1 cellular context compared by ENCODE assay signal in genomic region chr17:78128616-78129384, GRCh38.
TF ChIP-seq lines count a peak whose summit lies in the region.

A gene with protein sequence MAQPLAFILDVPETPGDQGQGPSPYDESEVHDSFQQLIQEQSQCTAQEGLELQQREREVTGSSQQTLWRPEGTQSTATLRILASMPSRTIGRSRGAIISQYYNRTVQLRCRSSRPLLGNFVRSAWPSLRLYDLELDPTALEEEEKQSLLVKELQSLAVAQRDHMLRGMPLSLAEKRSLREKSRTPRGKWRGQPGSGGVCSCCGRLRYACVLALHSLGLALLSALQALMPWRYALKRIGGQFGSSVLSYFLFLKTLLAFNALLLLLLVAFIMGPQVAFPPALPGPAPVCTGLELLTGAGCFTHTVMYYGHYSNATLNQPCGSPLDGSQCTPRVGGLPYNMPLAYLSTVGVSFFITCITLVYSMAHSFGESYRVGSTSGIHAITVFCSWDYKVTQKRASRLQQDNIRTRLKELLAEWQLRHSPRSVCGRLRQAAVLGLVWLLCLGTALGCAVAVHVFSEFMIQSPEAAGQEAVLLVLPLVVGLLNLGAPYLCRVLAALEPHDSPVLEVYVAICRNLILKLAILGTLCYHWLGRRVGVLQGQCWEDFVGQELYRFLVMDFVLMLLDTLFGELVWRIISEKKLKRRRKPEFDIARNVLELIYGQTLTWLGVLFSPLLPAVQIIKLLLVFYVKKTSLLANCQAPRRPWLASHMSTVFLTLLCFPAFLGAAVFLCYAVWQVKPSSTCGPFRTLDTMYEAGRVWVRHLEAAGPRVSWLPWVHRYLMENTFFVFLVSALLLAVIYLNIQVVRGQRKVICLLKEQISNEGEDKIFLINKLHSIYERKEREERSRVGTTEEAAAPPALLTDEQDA (minus strand): TSS chr17:78128755. CDS start chr17:78126832, 1,923 bp downstream.

TF ChIP-seq in HepG2, 621 proteins besides CTCF, POLR2A, EP300 and RAD21 (continued from another document and continues in another):
- TF ChIP-seq ZBTB43 (CRISPR knock-in tag; conservative IDR thresholded peaks at IDR 0.05) (no peak), NR2C2 (CRISPR knock-in tag; IDR thresholded peaks at IDR 0.05; ENCODE audit: borderline replicate concordance) (no peak), ATF7 (IDR thresholded peaks at IDR 0.05) (no peak), ATF7 (CRISPR knock-in tag; IDR thresholded peaks at IDR 0.05) (no peak), MAF1 (CRISPR knock-in tag; IDR thresholded peaks at IDR 0.05; ENCODE audit: borderline replicate concordance) (no peak), MAX (IDR thresholded peaks at IDR 0.05) (peak; percentile 68; the same call in 1 of the 2 replicates), ZZZ3 (CRISPR knock-in tag; IDR thresholded peaks at IDR 0.05; ENCODE audit: borderline replicate concordance) (no peak), CENPT (CRISPR knock-in tag; IDR thresholded peaks at IDR 0.05; ENCODE audit: low read depth) (no peak), ZNF3 (CRISPR knock-in tag; IDR thresholded peaks at IDR 0.05) (no peak; the same call in 1 of the 2 replicates), SATB2 (CRISPR knock-in tag; IDR thresholded peaks at IDR 0.05) (no peak), ELF1 (CRISPR knock-in tag; IDR thresholded peaks at IDR 0.05) (no peak; the same call in 1 of the 2 replicates), ZSCAN29 (CRISPR knock-in tag; conservative IDR thresholded peaks at IDR 0.05) (no peak), SKIL (CRISPR knock-in tag; IDR thresholded peaks at IDR 0.05; ENCODE audit: borderline replicate concordance) (no peak), ZNF337 (CRISPR knock-in tag; IDR thresholded peaks at IDR 0.05; ENCODE audit: borderline replicate concordance, low read depth) (no peak), NFKB2 (CRISPR knock-in tag; IDR thresholded peaks at IDR 0.05; ENCODE audit: borderline replicate concordance) (peak; percentile 42; the same call in 1 of the 2 replicates), ERF (CRISPR knock-in tag; IDR thresholded peaks at IDR 0.05) (no peak; the same call in 1 of the 2 replicates), RFX3 (CRISPR knock-in tag; IDR thresholded peaks at IDR 0.05) (no peak), ZNF839 (CRISPR knock-in tag; IDR thresholded peaks at IDR 0.05; ENCODE audit: borderline replicate concordance) (no peak), ZBTB7A (CRISPR knock-in tag; IDR thresholded peaks at IDR 0.05) (peak; percentile 61; the same call in 1 of the 2 replicates), ZNF713 (CRISPR knock-in tag; IDR thresholded peaks at IDR 0.05) (no peak), ZNF432 (CRISPR knock-in tag; IDR thresholded peaks at IDR 0.05; ENCODE audit: borderline replicate concordance) (no peak), ZNF597 (CRISPR knock-in tag; IDR thresholded peaks at IDR 0.05) (no peak), PHB2 (IDR thresholded peaks at IDR 0.05; ENCODE audit: partially characterized antibody) (no peak), ZNF629 (CRISPR knock-in tag; conservative IDR thresholded peaks at IDR 0.05) (no peak; the same call in none of the 2 replicates), ZNF20 (CRISPR knock-in tag; IDR thresholded peaks at IDR 0.05) (no peak), PAWR (CRISPR knock-in tag; IDR thresholded peaks at IDR 0.05; ENCODE audit: borderline replicate concordance) (no peak), ZNF333 (CRISPR knock-in tag; IDR thresholded peaks at IDR 0.05; ENCODE audit: borderline replicate concordance) (no peak), SETDB1 (CRISPR knock-in tag; IDR thresholded peaks at IDR 0.05; ENCODE audit: borderline replicate concordance) (no peak), SPEN (CRISPR knock-in tag; IDR thresholded peaks at IDR 0.05; ENCODE audit: low read depth) (no peak), TOPORS (CRISPR knock-in tag; IDR thresholded peaks at IDR 0.05) (0 out of 2 replicates have a peak, but pooled peaks have one; percentile 18), RARG (CRISPR knock-in tag; IDR thresholded peaks at IDR 0.05; ENCODE audit: low read depth) (no peak), ZNF572 (CRISPR knock-in tag; IDR thresholded peaks at IDR 0.05) (no peak), GLI4 (CRISPR knock-in tag; IDR thresholded peaks at IDR 0.05; ENCODE audit: borderline replicate concordance) (no peak), JDP2 (CRISPR knock-in tag; IDR thresholded peaks at IDR 0.05; ENCODE audit: borderline replicate concordance) (no peak), NCOR1 (IDR thresholded peaks at IDR 0.05; ENCODE audit: borderline replicate concordance, low read length) (no peak), HDAC6 (IDR thresholded peaks at IDR 0.05; ENCODE audit: low read depth, low read length) (no peak), ZNF747 (CRISPR knock-in tag; IDR thresholded peaks at IDR 0.05; ENCODE audit: borderline replicate concordance) (peak; percentile 89), NR2F1 (CRISPR knock-in tag; IDR thresholded peaks at IDR 0.05) (no peak; a peak in 1 of 4 replicates), SMAD9 (CRISPR knock-in tag; IDR thresholded peaks at IDR 0.05) (no peak), ZNF816 (CRISPR knock-in tag; IDR thresholded peaks at IDR 0.05; ENCODE audit: borderline replicate concordance) (no peak), ZNF891 (CRISPR knock-in tag; IDR thresholded peaks at IDR 0.05) (peak; percentile 84; the same call in 1 of the 2 replicates), SMARCC2 (IDR thresholded peaks at IDR 0.05) (no peak), SAFB2 (CRISPR knock-in tag; IDR thresholded peaks at IDR 0.05; ENCODE audit: borderline replicate concordance, low read depth) (no peak), ZNF17 (CRISPR knock-in tag; IDR thresholded peaks at IDR 0.05) (no peak), MZF1 (CRISPR knock-in tag; IDR thresholded peaks at IDR 0.05; ENCODE audit: borderline replicate concordance) (no peak), MYNN (CRISPR knock-in tag; IDR thresholded peaks at IDR 0.05; ENCODE audit: low read depth) (no peak; the same call in 1 of the 2 replicates), ZFP82 (CRISPR knock-in tag; IDR thresholded peaks at IDR 0.05; ENCODE audit: borderline replicate concordance) (no peak)
- TF ChIP-seq, protein P1, sequence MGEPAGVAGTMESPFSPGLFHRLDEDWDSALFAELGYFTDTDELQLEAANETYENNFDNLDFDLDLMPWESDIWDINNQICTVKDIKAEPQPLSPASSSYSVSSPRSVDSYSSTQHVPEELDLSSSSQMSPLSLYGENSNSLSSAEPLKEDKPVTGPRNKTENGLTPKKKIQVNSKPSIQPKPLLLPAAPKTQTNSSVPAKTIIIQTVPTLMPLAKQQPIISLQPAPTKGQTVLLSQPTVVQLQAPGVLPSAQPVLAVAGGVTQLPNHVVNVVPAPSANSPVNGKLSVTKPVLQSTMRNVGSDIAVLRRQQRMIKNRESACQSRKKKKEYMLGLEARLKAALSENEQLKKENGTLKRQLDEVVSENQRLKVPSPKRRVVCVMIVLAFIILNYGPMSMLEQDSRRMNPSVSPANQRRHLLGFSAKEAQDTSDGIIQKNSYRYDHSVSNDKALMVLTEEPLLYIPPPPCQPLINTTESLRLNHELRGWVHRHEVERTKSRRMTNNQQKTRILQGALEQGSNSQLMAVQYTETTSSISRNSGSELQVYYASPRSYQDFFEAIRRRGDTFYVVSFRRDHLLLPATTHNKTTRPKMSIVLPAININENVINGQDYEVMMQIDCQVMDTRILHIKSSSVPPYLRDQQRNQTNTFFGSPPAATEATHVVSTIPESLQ (CRISPR knock-in tag; conservative IDR thresholded peaks at IDR 0.05) = no peak
- TF ChIP-seq, protein P2, sequence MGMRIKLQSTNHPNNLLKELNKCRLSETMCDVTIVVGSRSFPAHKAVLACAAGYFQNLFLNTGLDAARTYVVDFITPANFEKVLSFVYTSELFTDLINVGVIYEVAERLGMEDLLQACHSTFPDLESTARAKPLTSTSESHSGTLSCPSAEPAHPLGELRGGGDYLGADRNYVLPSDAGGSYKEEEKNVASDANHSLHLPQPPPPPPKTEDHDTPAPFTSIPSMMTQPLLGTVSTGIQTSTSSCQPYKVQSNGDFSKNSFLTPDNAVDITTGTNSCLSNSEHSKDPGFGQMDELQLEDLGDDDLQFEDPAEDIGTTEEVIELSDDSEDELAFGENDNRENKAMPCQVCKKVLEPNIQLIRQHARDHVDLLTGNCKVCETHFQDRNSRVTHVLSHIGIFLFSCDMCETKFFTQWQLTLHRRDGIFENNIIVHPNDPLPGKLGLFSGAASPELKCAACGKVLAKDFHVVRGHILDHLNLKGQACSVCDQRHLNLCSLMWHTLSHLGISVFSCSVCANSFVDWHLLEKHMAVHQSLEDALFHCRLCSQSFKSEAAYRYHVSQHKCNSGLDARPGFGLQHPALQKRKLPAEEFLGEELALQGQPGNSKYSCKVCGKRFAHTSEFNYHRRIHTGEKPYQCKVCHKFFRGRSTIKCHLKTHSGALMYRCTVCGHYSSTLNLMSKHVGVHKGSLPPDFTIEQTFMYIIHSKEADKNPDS (CRISPR knock-in tag; IDR thresholded peaks at IDR 0.05) = no peak
- TF ChIP-seq, protein P3, sequence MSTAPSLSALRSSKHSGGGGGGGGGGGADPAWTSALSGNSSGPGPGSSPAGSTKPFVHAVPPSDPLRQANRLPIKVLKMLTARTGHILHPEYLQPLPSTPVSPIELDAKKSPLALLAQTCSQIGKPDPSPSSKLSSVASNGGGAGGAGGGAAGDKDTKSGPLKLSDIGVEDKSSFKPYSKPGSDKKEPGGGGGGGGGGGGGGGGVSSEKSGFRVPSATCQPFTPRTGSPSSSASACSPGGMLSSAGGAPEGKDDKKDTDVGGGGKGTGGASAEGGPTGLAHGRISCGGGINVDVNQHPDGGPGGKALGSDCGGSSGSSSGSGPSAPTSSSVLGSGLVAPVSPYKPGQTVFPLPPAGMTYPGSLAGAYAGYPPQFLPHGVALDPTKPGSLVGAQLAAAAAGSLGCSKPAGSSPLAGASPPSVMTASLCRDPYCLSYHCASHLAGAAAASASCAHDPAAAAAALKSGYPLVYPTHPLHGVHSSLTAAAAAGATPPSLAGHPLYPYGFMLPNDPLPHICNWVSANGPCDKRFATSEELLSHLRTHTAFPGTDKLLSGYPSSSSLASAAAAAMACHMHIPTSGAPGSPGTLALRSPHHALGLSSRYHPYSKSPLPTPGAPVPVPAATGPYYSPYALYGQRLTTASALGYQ (CRISPR knock-in tag; IDR thresholded peaks at IDR 0.05) = peak; percentile 76; the same call in 1 of the 2 replicates
- TF ChIP-seq, protein P4, sequence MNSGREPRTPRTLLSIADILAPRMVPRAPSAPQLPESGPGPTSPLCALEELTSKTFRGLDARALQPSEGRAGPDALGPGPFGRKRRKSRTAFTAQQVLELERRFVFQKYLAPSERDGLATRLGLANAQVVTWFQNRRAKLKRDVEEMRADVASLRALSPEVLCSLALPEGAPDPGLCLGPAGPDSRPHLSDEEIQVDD (CRISPR knock-in tag; IDR thresholded peaks at IDR 0.05; ENCODE audit: borderline replicate concordance) = no peak
- TF ChIP-seq, protein P5, sequence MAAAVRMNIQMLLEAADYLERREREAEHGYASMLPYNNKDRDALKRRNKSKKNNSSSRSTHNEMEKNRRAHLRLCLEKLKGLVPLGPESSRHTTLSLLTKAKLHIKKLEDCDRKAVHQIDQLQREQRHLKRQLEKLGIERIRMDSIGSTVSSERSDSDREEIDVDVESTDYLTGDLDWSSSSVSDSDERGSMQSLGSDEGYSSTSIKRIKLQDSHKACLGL (CRISPR knock-in tag; IDR thresholded peaks at IDR 0.05) = peak; percentile 79; the same call in 1 of the 2 replicates
- TF ChIP-seq, protein P6, sequence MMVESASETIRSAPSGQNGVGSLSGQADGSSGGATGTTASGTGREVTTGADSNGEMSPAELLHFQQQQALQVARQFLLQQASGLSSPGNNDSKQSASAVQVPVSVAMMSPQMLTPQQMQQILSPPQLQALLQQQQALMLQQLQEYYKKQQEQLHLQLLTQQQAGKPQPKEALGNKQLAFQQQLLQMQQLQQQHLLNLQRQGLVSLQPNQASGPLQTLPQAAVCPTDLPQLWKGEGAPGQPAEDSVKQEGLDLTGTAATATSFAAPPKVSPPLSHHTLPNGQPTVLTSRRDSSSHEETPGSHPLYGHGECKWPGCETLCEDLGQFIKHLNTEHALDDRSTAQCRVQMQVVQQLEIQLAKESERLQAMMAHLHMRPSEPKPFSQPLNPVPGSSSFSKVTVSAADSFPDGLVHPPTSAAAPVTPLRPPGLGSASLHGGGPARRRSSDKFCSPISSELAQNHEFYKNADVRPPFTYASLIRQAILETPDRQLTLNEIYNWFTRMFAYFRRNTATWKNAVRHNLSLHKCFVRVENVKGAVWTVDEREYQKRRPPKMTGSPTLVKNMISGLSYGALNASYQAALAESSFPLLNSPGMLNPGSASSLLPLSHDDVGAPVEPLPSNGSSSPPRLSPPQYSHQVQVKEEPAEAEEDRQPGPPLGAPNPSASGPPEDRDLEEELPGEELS (CRISPR knock-in tag; IDR thresholded peaks at IDR 0.05) = peak; percentile 65; the same call in 1 of the 2 replicates
